Comparison of ENCODE assay signal across 1 cellular context in genomic region chr9:131523086-131523388, GRCh38.
TF ChIP-seq lines count a peak whose summit lies in the region.

No MANE protein-coding gene starts in this region.

TF ChIP-seq in HepG2, 621 proteins besides CTCF, POLR2A, EP300 and RAD21:
- TF ChIP-seq BHLHE40 (IDR thresholded peaks at IDR 0.05; ENCODE audit: low read length) (no peak), TSC22D2 (CRISPR knock-in tag; IDR thresholded peaks at IDR 0.05; ENCODE audit: borderline replicate concordance) (no peak), NCOA5 (CRISPR knock-in tag; IDR thresholded peaks at IDR 0.05) (no peak), RXRA (CRISPR knock-in tag; IDR thresholded peaks at IDR 0.05) (no peak), POLR2G (IDR thresholded peaks at IDR 0.05; ENCODE audit: low read depth, low read length) (0 out of 2 replicates have a peak, but pooled peaks have one; percentile 5), RBAK (CRISPR knock-in tag; IDR thresholded peaks at IDR 0.05) (no peak), KLF9 (CRISPR knock-in tag; IDR thresholded peaks at IDR 0.05; ENCODE audit: low read depth) (no peak), AGO2 (optimal IDR thresholded peaks at IDR 0.05; ENCODE audit: low read depth, low read length) (peak; percentile 44), ZFP82 (CRISPR knock-in tag; IDR thresholded peaks at IDR 0.05; ENCODE audit: borderline replicate concordance) (no peak), GPBP1L1 (CRISPR knock-in tag; IDR thresholded peaks at IDR 0.05) (no peak)
